8 cellular contexts compared by ENCODE assay signal in genomic region chr2:163182764-163183354, GRCh38.
A peak's percentile ranks its signal among the peaks of the same experiment; 100 is the strongest.
DNase-seq lines count a peak whose midpoint lies in the region; TF ChIP-seq lines count a peak whose summit lies in the region.

No MANE protein-coding gene starts in this region.

- TF ChIP-seq POLR2A in esophagus squamous epithelium (IDR thresholded peaks at IDR 0.05), result no peak
- TF ChIP-seq POLR2A in transverse colon (IDR thresholded peaks at IDR 0.05), result no peak

- in situ Hi-C loops in transverse colon (cut with MboI; ENCODE audit: low pct_ligation_motif_present in 1 of 4, low pct_unique_long_range_greater_than_20kb in 1 of 4, low sequenced_read_pairs in 3 of 4), result loop anchor here (25.0 kb wide), 1 partner anchor 1304 kb away; no protein-coding TSS in a partner anchor

- no peaks in the 10 kb centered on the region; the same call in 1 of the 2 replicates for H3K27me3 Mint-ChIP-seq in HFFc6 (ENCODE audit: insufficient read depth)
- H3K27me3 Mint-ChIP-seq in activated T-cell treated with anti-CD3 and anti-CD28 coated beads, Interleukin-2, amount 50 U/mL, for 24 hours, result no peaks in the 10 kb centered on the region
- no peaks in the 10 kb centered on the region for H3K27me3 Mint-ChIP-seq in activated T-helper 1 cell treated with anti-CD3 and anti-CD28 coated beads, Interleukin-12 subunit alpha, Interleukin-12 subunit beta, Interleukin-2, Interleukin-4 antibody, amounts not matched to agents 30 ng/mL and 10 ng/mL and 1 ng/mL, durations not matched to agents 14 hours and 24 hours and 36 hours (ENCODE audit: insufficient read depth)

- no peaks in the 10 kb centered on the region for H3K4me1 ChIP-seq in esophagus squamous epithelium
- H3K4me1 ChIP-seq in transverse colon, result no peaks in the 10 kb centered on the region

- no peaks in the 10 kb centered on the region for H3K9me3 Mint-ChIP-seq in HFFc6
- no peaks in the 10 kb centered on the region for H3K9me3 Mint-ChIP-seq in activated T-cell treated with anti-CD3 and anti-CD28 coated beads, Interleukin-2, amount 50 U/mL, for 24 hours
- H3K9me3 Mint-ChIP-seq in activated T-helper 1 cell treated with anti-CD3 and anti-CD28 coated beads, Interleukin-12 subunit alpha, Interleukin-12 subunit beta, Interleukin-2, Interleukin-4 antibody, amounts not matched to agents 30 ng/mL and 10 ng/mL and 1 ng/mL, durations not matched to agents 14 hours and 24 hours and 36 hours, result no peaks in the 10 kb centered on the region

- H3K9me3 ChIP-seq in esophagus squamous epithelium, result no peaks in the 10 kb centered on the region
- no peaks in the 10 kb centered on the region for H3K9me3 ChIP-seq in transverse colon

- no peaks in the 10 kb centered on the region for H3K36me3 ChIP-seq in esophagus squamous epithelium
- no peaks in the 10 kb centered on the region for H3K36me3 ChIP-seq in transverse colon

- no peak overlapping the region for H3K27ac Mint-ChIP-seq in HFFc6
- no peak overlapping the region for H3K27ac Mint-ChIP-seq in activated T-cell treated with anti-CD3 and anti-CD28 coated beads, Interleukin-2, amount 50 U/mL, for 24 hours
- no peak overlapping the region for H3K27ac Mint-ChIP-seq in activated T-helper 1 cell treated with anti-CD3 and anti-CD28 coated beads, Interleukin-12 subunit alpha, Interleukin-12 subunit beta, Interleukin-2, Interleukin-4 antibody, amounts not matched to agents 30 ng/mL and 10 ng/mL and 1 ng/mL, durations not matched to agents 14 hours and 24 hours and 36 hours

- TF ChIP-seq CTCF in GM12864 (IDR thresholded peaks at IDR 0.05; ENCODE audit: low read depth, low read length, missing control alignments), result peak; percentile 38
- peak; percentile 82 for TF ChIP-seq CTCF in HFFc6 (IDR thresholded peaks at IDR 0.05)
- TF ChIP-seq CTCF in esophagus squamous epithelium (IDR thresholded peaks at IDR 0.05), result peak in 5 of 6 experiments; percentile 21 to 64 (median 47)
- peak in 4 of 5 experiments; percentile 13 to 54 (median 46) for TF ChIP-seq CTCF in transverse colon (IDR thresholded peaks at IDR 0.05)

- TF ChIP-seq EP300 in transverse colon (IDR thresholded peaks at IDR 0.05; ENCODE audit: low read depth), result no peak

- H3K4me3 Mint-ChIP-seq in HFFc6, result no peak overlapping the region
- no peak overlapping the region for H3K4me3 Mint-ChIP-seq in activated T-cell treated with anti-CD3 and anti-CD28 coated beads, Interleukin-2, amount 50 U/mL, for 24 hours
- no peak overlapping the region for H3K4me3 Mint-ChIP-seq in activated T-helper 1 cell treated with anti-CD3 and anti-CD28 coated beads, Interleukin-12 subunit alpha, Interleukin-12 subunit beta, Interleukin-2, Interleukin-4 antibody, amounts not matched to agents 30 ng/mL and 10 ng/mL and 1 ng/mL, durations not matched to agents 14 hours and 24 hours and 36 hours

- intact Hi-C loops in esophagus squamous epithelium (cut with DNase I) (no loop called here), transverse colon (cut with DNase I; ENCODE audit: low total_unique reads) (no loop called here)
- intact Hi-C loops in activated T-helper 1 cell treated with anti-CD3 and anti-CD28 coated beads, Interleukin-12 subunit alpha, Interleukin-12 subunit beta, Interleukin-2, Interleukin-4 antibody, amounts not matched to agents 30 ng/mL and 10 ng/mL and 1 ng/mL, durations not matched to agents 14 hours and 24 hours and 36 hours (cut with micrococcal nuclease), result no loop called here

- no peak for DNase-seq in GM12864 (ENCODE audit: low read depth)
- no peak for DNase-seq in HFFc6
- DNase-seq in NCI-H69 (lab: John Stamatoyannopoulos, UW), result peak; percentile 51
- DNase-seq in esophagus squamous epithelium (lab: John Stamatoyannopoulos, UW), result no peak
- DNase-seq in transverse colon, result no peak
- DNase-seq in activated T-cell treated with anti-CD3 and anti-CD28 coated beads, Interleukin-2, amount 50 U/mL, for 24 hours, result no peak
- no peak for DNase-seq in activated CD4-positive, alpha-beta T cell treated with anti-CD3 and anti-CD28 coated beads, Interleukin-2, amount 50 U/mL, for 1 hour
- DNase-seq in activated T-helper 1 cell treated with anti-CD3 and anti-CD28 coated beads, Interleukin-12 subunit alpha, Interleukin-12 subunit beta, Interleukin-2, Interleukin-4 antibody, amounts not matched to agents 30 ng/mL and 10 ng/mL and 1 ng/mL, durations not matched to agents 14 hours and 24 hours and 36 hours (ENCODE audit: low spot score), result no peak

- no peak overlapping the region for H3K27ac ChIP-seq in esophagus squamous epithelium
- H3K27ac ChIP-seq in transverse colon, result no peak overlapping the region

- no peaks in the 10 kb centered on the region for H3K36me3 Mint-ChIP-seq in HFFc6 (ENCODE audit: low read depth)
- H3K36me3 Mint-ChIP-seq in activated T-cell treated with anti-CD3 and anti-CD28 coated beads, Interleukin-2, amount 50 U/mL, for 24 hours (ENCODE audit: low read depth), result no peaks in the 10 kb centered on the region
- no peaks in the 10 kb centered on the region for H3K36me3 Mint-ChIP-seq in activated T-helper 1 cell treated with anti-CD3 and anti-CD28 coated beads, Interleukin-12 subunit alpha, Interleukin-12 subunit beta, Interleukin-2, Interleukin-4 antibody, amounts not matched to agents 30 ng/mL and 10 ng/mL and 1 ng/mL, durations not matched to agents 14 hours and 24 hours and 36 hours (ENCODE audit: low read depth)

- peaks cover 0 to 3% (median 0%) of the 10 kb centered on the region in 4 donors for H3K27me3 ChIP-seq in esophagus squamous epithelium
- H3K27me3 ChIP-seq in transverse colon, result no peaks in the 10 kb centered on the region

- 42 to 50% methylated on average over 2 of the region's 2 CpGs for WGBS in esophagus squamous epithelium, 2 donors
- 47 to 52% methylated on average over 2 of the region's 2 CpGs for WGBS in transverse colon (ENCODE audit: low coverage in 1 of 2), 2 donors

- no peaks in the 10 kb centered on the region for H3K4me1 Mint-ChIP-seq in HFFc6 (ENCODE audit: low read depth)
- H3K4me1 Mint-ChIP-seq in activated T-cell treated with anti-CD3 and anti-CD28 coated beads, Interleukin-2, amount 50 U/mL, for 24 hours (ENCODE audit: low read depth), result no peaks in the 10 kb centered on the region
- no peaks in the 10 kb centered on the region for H3K4me1 Mint-ChIP-seq in activated T-helper 1 cell treated with anti-CD3 and anti-CD28 coated beads, Interleukin-12 subunit alpha, Interleukin-12 subunit beta, Interleukin-2, Interleukin-4 antibody, amounts not matched to agents 30 ng/mL and 10 ng/mL and 1 ng/mL, durations not matched to agents 14 hours and 24 hours and 36 hours (ENCODE audit: low read depth)

- H3K4me3 ChIP-seq in GM12864 (ENCODE audit: low read depth, low read length) (no peak overlapping the region), esophagus squamous epithelium (no peak overlapping the region), transverse colon (no peak overlapping the region)
